ENCODE assay signal across 8 cellular contexts in genomic region chr1:33255347-33256311, GRCh38. TPM values are rescaled to one million over a fixed set of nuclear protein-coding genes. Genes with fewer than 3 reads are reported as not detected.
DNase-seq lines count a peak whose midpoint lies in the region; ATAC-seq and TF ChIP-seq lines count a peak whose summit lies in the region.

No MANE protein-coding gene starts in this region.

- no peaks in the 10 kb centered on the region for H3K27me3 Mint-ChIP-seq in nephron (ENCODE audit: low read depth)

- H3K36me3 ChIP-seq in OCI-LY7 (ENCODE audit: insufficient read depth, low read length), result no peaks in the 10 kb centered on the region
- H3K36me3 ChIP-seq in testis (ENCODE audit: low read depth, missing control alignments), result no peaks in the 10 kb centered on the region

- H3K4me2 ChIP-seq in OCI-LY7 (ENCODE audit: low read length), result peak overlapping the region; percentile 57

- no peaks in the 10 kb centered on the region for H3K9me3 ChIP-seq in OCI-LY7 (ENCODE audit: low read length)
- no peaks in the 10 kb centered on the region for H3K9me3 ChIP-seq in testis

- H2AFZ ChIP-seq in OCI-LY7 (ENCODE audit: low read length), result peak overlapping the region; percentile 35; the same call in 1 of the 2 replicates

- peak overlapping the region; percentile 79 to 94 (median 92) for H3K27ac Mint-ChIP-seq in nephron

- H3K4me1 Mint-ChIP-seq in nephron, result peaks cover 43% of the 10 kb centered on the region

- BruUV-seq in OCI-LY7 (replicated peaks; lab: Mats Ljungman, UMichigan), result no TSS peak

- peaks cover 12% of the 10 kb centered on the region for H3K79me2 ChIP-seq in OCI-LY7 (ENCODE audit: insufficient read depth, low read depth, low read length)

- peak overlapping the region; percentile 65 to 76 (median 75) for H3K4me3 Mint-ChIP-seq in nephron

- DNase-seq in GF-D8 (lab: John Stamatoyannopoulos, UW), result peak; percentile 71
- DNase-seq in OCI-LY7 (ENCODE audit: low spot score), result peak; percentile 59
- DNase-seq in activated effector memory CD4-positive, alpha-beta T cell treated with anti-CD3 and anti-CD28 coated beads, Interleukin-2, amount 50 U/mL, for 16 hours, result peak; percentile 80
- DNase-seq in foreskin fibroblast, result peak; percentile 37 to 69
- DNase-seq in testis, result peak; percentile 91
- DNase-seq in ACHN, result no peak

- 7 to 8% methylated on average over 19 to 32 of the region's 84 CpGs for WGBS in testis, 2 donors

- H4K20me1 ChIP-seq in OCI-LY7 (ENCODE audit: insufficient read depth, low read length), result no peaks in the 10 kb centered on the region

- peak; percentile 20 for ATAC-seq in HG03108 (IDR thresholded peaks at IDR 0.05; ENCODE audit: unreplicated experiment)

- no peaks in the 10 kb centered on the region for H3K9me2 ChIP-seq in OCI-LY7 (ENCODE audit: insufficient read depth, low read length)

- TF ChIP-seq CTCF in OCI-LY7 (conservative IDR thresholded peaks at IDR 0.05; ENCODE audit: low read length) (no peak), foreskin fibroblast (IDR thresholded peaks at IDR 0.05; ENCODE audit: low read depth, low read length) (no peak), nephron (IDR thresholded peaks at IDR 0.05; ENCODE audit: unreplicated experiment in 3 of 3) (no peak), testis (IDR thresholded peaks at IDR 0.05) (no peak)

- peaks cover 5% of the 10 kb centered on the region for H3K36me3 Mint-ChIP-seq in nephron (ENCODE audit: low read depth)

- no peaks in the 10 kb centered on the region for H3K27me3 ChIP-seq in testis

- H3K4me3 ChIP-seq in OCI-LY7 (ENCODE audit: low read depth, low read length, poor library complexity, severe bottlenecking) (peak overlapping the region; percentile 59), foreskin fibroblast (ENCODE audit: low read depth in 1 of 2, low read length in 2 of 2) (peak overlapping the region; percentile 39 to 43), testis (peak overlapping the region; percentile 66 to 69)

- TF ChIP-seq POLR2A in testis (IDR thresholded peaks at IDR 0.05), result no peak

- in situ Hi-C loops in ACHN (cut with HindIII; ENCODE audit: low pct_ligation_motif_present, low pct_unique_long_range_greater_than_20kb, low sequenced_read_pairs), result no loop called here

- intact Hi-C loops in OCI-LY7 (cut with micrococcal nuclease; ENCODE audit: unreplicated experiment) (loop anchor here (2.0 kb wide), 1 partner anchor 75 kb away; no protein-coding TSS in a partner anchor), testis (cut with DNase I; ENCODE audit: low total_unique reads) (no loop called here)

- H3K27ac ChIP-seq in OCI-LY7 (ENCODE audit: low read depth, low read length, poor library complexity, severe bottlenecking), result no peak overlapping the region
- H3K27ac ChIP-seq in testis, result peak overlapping the region; percentile 93 to 96

- no peaks in the 10 kb centered on the region for H3K9me3 Mint-ChIP-seq in nephron

- CTCF ChIA-PET in OCI-LY7 (lab: Charles Lee; ENCODE audit: unreplicated experiment), result no interaction called here

- H3K4me1 ChIP-seq in OCI-LY7 (ENCODE audit: insufficient read depth, low read length, poor library complexity, severe bottlenecking), result peaks cover 27% of the 10 kb centered on the region
- peaks cover 32% of the 10 kb centered on the region for H3K4me1 ChIP-seq in testis

- POLR2A ChIA-PET in OCI-LY7 (lab: Charles Lee), result interaction anchor here (0.9 kb wide), 1 partner anchor 128 kb away, joined by 3 read pairs; no protein-coding TSS in a partner anchor

RNA-seq across cellular contexts. Expression of gene ZNF362, which starts 0.7 kb away (rescaled TPM):
- 8.9 and 10.2 TPM in 2 replicates for total RNA-seq in OCI-LY7 (2014; rRNA removed; shearing (Covaris generic))
- total RNA-seq in OCI-LY7 (2022), result 26.1 and 29.0 TPM in 2 replicates
- total RNA-seq in testis, result 10 to 100 TPM; 26.6 to 28.6 TPM
- 16.3 TPM for polyA plus RNA-seq in testis (ENCODE audit: insufficient read depth, low read depth, low replicate concordance)
